In genomic region chr1:55428944-55429931, GRCh38 we compare ENCODE assay signal across 8 cellular contexts.
DNase-seq lines count a peak whose midpoint lies in the region; ATAC-seq and TF ChIP-seq lines count a peak whose summit lies in the region.

No MANE protein-coding gene starts in this region.

- H3K27me3 ChIP-seq in kidney epithelial cell (ENCODE audit: control insufficient read depth, insufficient read depth, low read length) = no peaks in the 10 kb centered on the region

- H3K4me3 ChIP-seq in kidney epithelial cell (ENCODE audit: low read depth, low read length) = no peak overlapping the region

- peaks cover 22% of the 10 kb centered on the region for H3K9me3 Mint-ChIP-seq in type B pancreatic cell

- no peaks in the 10 kb centered on the region for H3K36me3 Mint-ChIP-seq in type B pancreatic cell

- peak; percentile 100 for DNase-seq in HS-5 (ENCODE audit: low read depth)
- peak; percentile 90 for DNase-seq in brain pericyte (ENCODE audit: low read depth, low spot score)
- peak; percentile 99 for DNase-seq in kidney epithelial cell (ENCODE audit: low read depth)
- no peak for DNase-seq in type B pancreatic cell (ENCODE audit: extremely low spot score, unreplicated experiment)
- no peak for DNase-seq in NCI-H82 (lab: John Stamatoyannopoulos, UW)
- no peak for DNase-seq in stimulated activated CD4-positive, alpha-beta T cell treated with anti-CD3 and anti-CD28 coated beads, Interleukin-4, amount 100 ng/mL, for 1 hour

- H3K36me3 ChIP-seq in kidney epithelial cell (ENCODE audit: control insufficient read depth, insufficient read depth, low read length) = no peaks in the 10 kb centered on the region

- peaks cover 29% of the 10 kb centered on the region for H3K4me1 Mint-ChIP-seq in type B pancreatic cell (ENCODE audit: unreplicated experiment)

- TF ChIP-seq CTCF in kidney epithelial cell (IDR thresholded peaks at IDR 0.05; ENCODE audit: insufficient read depth, low read length, poor library complexity, severe bottlenecking) = no peak
- no peak for TF ChIP-seq CTCF in type B pancreatic cell (conservative IDR thresholded peaks at IDR 0.05)

- peak overlapping the region; percentile 93 for H3K27ac Mint-ChIP-seq in type B pancreatic cell

- peak overlapping the region; percentile 59 for H3K4me3 Mint-ChIP-seq in type B pancreatic cell

- H3K27me3 Mint-ChIP-seq in type B pancreatic cell = no peaks in the 10 kb centered on the region

- no peak for ATAC-seq in HG02798 (IDR thresholded peaks at IDR 0.05; ENCODE audit: poor library complexity, unreplicated experiment)
- no peak for ATAC-seq in GM19455 (IDR thresholded peaks at IDR 0.05; ENCODE audit: unreplicated experiment)

Comparison
In these comparisons a context has a peak if more than half of its experiments do, and no peak if none do; other contexts are left out.
1. DNase-seq: peak in HS-5 (single experiment), brain pericyte (single experiment) and kidney epithelial cell (single experiment); none in type B pancreatic cell (single experiment), NCI-H82 (single experiment) and stimulated activated CD4-positive, alpha-beta T cell treated with anti-CD3 and anti-CD28 coated beads, Interleukin-4, amount 100 ng/mL, for 1 hour (single experiment).